30 cellular contexts compared by ENCODE assay signal in the genomic region with DNA sequence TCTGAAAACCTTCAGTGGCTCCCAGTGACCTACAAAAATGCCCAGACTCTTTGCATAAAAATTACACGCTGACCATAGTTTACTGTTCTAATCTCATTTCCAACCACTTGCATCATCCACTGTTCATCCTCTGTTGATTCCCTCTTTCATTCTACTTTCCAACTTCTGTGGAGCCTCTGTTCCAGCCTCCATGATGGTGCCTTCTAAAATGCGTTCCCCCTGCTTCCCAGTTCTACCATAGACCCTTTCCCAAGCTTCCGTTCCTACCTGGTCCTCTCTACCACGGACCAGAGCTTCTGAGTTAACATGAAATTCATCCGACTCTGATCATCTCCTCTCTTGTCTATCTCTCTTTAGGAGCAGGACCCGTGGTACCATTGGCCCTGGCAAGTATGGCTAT.
"Had no signal": no experiment of that assay in that cellular context is flagged by ENCODE, and none has a peak within 500 bp of the region (broad histone marks: within the 10 kb centered on the region; RNA-seq: fewer than 3 reads in every experiment).

No MANE protein-coding gene starts in this region.

- H3K36me3 ChIP-seq: adrenal gland, breast epithelium, Peyer's patch, SJCRH30 had no signal

- H3K27ac ChIP-seq: adrenal gland, breast epithelium, KMS-11, Peyer's patch, RWPE1, SJCRH30, VCaP had no signal

- H3K9me3 ChIP-seq: adrenal gland, breast epithelium, MG63, Peyer's patch, SJCRH30, SK-N-SH had no signal

- H3K27me3 ChIP-seq: adrenal gland, breast epithelium, MG63, Peyer's patch, SJCRH30 had no signal

- DNase-seq: activated CD4-positive, alpha-beta memory T cell treated with anti-CD3 and anti-CD28 coated beads, Interleukin-2, amount 10 ng/mL, durations not matched to agents 7 days and 5 days; activated CD4-positive, alpha-beta T cell treated with anti-CD3 and anti-CD28 coated beads, Interleukin-2, amount 50 U/mL, for 1 hour; activated CD4-positive, CD25-positive, alpha-beta regulatory T cell; activated gamma-delta T cell treated with Interleukin-2 at 50 U/mL for 16 hours; activated naive CD4-positive, alpha-beta T cell treated with anti-CD3 and anti-CD28 coated beads, Interleukin-2, amount 10 ng/mL, durations not matched to agents 7 days and 5 days; activated naive CD8-positive, alpha-beta T cell treated with anti-CD3 and anti-CD28 coated beads for 36 hours; activated T-cell treated with anti-CD3 and anti-CD28 coated beads for 4 hours; activated T-cell treated with anti-CD3 and anti-CD28 coated beads, Interleukin-2, amount 50 U/mL, for 48 hours; adrenal gland; aorta; caudate nucleus; MG63; MV-4-11; NCI-H1092 treated with DMSO at 0.1 percent for 48 hours; NCI-H1436; NCI-H187; NCI-H2081 treated with DMSO at 0.1 percent for 48 hours; NCI-H446; NCI-H526; NCI-H774; Peyer's patch; Right ventricle myocardium superior; SJCRH30; SK-N-SH; T-helper 1 cell had no signal

- H3K4me2 ChIP-seq: KMS-11, SK-N-SH had no signal

- ATAC-seq: activated T-helper 17 cell treated with anti-CD3 and anti-CD28 coated beads, Interleukin-2, amount 50 U/mL, for 72 hours had no signal

- H3K9ac ChIP-seq: KMS-11, SK-N-SH had no signal

- H3K4me3 ChIP-seq: adrenal gland, breast epithelium, MG63, Peyer's patch, SJCRH30 had no signal

- H3K4me1 ChIP-seq: adrenal gland, breast epithelium, SJCRH30 had no signal
